1 cellular context compared by ENCODE assay signal in genomic region chr15:75902129-75902557, GRCh38.
TF ChIP-seq lines count a peak whose summit lies in the region.

No MANE protein-coding gene starts in this region.

TF ChIP-seq in HCT116, 20 proteins besides CTCF, POLR2A, EP300 and RAD21 (continued from another document):
- TF ChIP-seq MAX (IDR thresholded peaks at IDR 0.05) (no peak), EZH2phosphoT487 (IDR thresholded peaks at IDR 0.05; ENCODE audit: borderline replicate concordance) (no peak), CEBPB (IDR thresholded peaks at IDR 0.05; ENCODE audit: low read depth) (no peak), ZNF274 (IDR thresholded peaks at IDR 0.05; ENCODE audit: low read depth, low read length) (no peak), EGR1 (IDR thresholded peaks at IDR 0.05; ENCODE audit: low read depth) (no peak), REST (IDR thresholded peaks at IDR 0.05; ENCODE audit: low read depth) (no peak)
